In genomic region chr12:86234309-86234708, GRCh38 we compare ENCODE assay signal across 18 cellular contexts. TPM values are rescaled to one million over a fixed set of nuclear protein-coding genes. Genes with fewer than 3 reads are reported as not detected.
DNase-seq lines count a peak whose midpoint lies in the region; ATAC-seq, FAIRE-seq and TF ChIP-seq lines count a peak whose summit lies in the region.
"Had no signal": no experiment of that assay in that cellular context is flagged by ENCODE, and none has a peak within 500 bp of the region (broad histone marks: within the 10 kb centered on the region; RNA-seq: fewer than 3 reads in every experiment).

No MANE protein-coding gene starts in this region.

- H2BK15ac ChIP-seq in IMR-90 (ENCODE audit: low read depth, low read length), result no peak overlapping the region

- intact Hi-C loops in IMR-90 (cut with micrococcal nuclease) (no loop called here), K562 (cut with micrococcal nuclease) (no loop called here)

- ATAC-seq in IMR-90 (ENCODE audit: low read depth), result no peak
- no peak for ATAC-seq in K562
- ATAC-seq in GM21515 (IDR thresholded peaks at IDR 0.05; ENCODE audit: unreplicated experiment), result no peak
- no peak for ATAC-seq in HG02798 (IDR thresholded peaks at IDR 0.05; ENCODE audit: poor library complexity, unreplicated experiment)

- in situ Hi-C loops in IMR-90 (cut with MboI; ENCODE audit: low sequenced_read_pairs), result no loop called here
- in situ Hi-C loops in K562 (cut with MboI), result no loop called here

- H3K9me3 ChIP-seq in IMR-90 (ENCODE audit: control insufficient read depth, insufficient read depth, low read length), result no peaks in the 10 kb centered on the region
- no peaks in the 10 kb centered on the region for H3K9me3 ChIP-seq in K562 (replicated peaks; ENCODE audit: control insufficient read depth, insufficient read depth, low read depth, low read length)
- H3K9me3 ChIP-seq in smooth muscle cell (replicated peaks; ENCODE audit: low read depth), result no peaks in the 10 kb centered on the region
- H3K9me3 ChIP-seq: SJCRH30 had no signal

- no peak overlapping the region for H3K23ac ChIP-seq in IMR-90 (ENCODE audit: low read depth, low read length)

- H3K4me1 ChIP-seq in IMR-90 (ENCODE audit: control insufficient read depth, insufficient read depth, low read length) (no peaks in the 10 kb centered on the region), K562 (replicated peaks in 1 of 2; ENCODE audit: control insufficient read depth in 2 of 2, insufficient read depth in 2 of 2, low read length in 2 of 2) (no peaks in the 10 kb centered on the region), smooth muscle cell (ENCODE audit: low read depth) (no peaks in the 10 kb centered on the region)
- H3K4me1 ChIP-seq: SJCRH30 had no signal

- H2BK120ac ChIP-seq in IMR-90 (ENCODE audit: low read depth, low read length), result no peak overlapping the region

- H4K20me1 ChIP-seq in IMR-90 (ENCODE audit: insufficient read depth, low read length), result no peaks in the 10 kb centered on the region
- no peaks in the 10 kb centered on the region for H4K20me1 ChIP-seq in K562 (replicated peaks; ENCODE audit: control insufficient read depth, insufficient read depth, low read length)
- H4K20me1 ChIP-seq in smooth muscle cell (ENCODE audit: low read depth), result no peaks in the 10 kb centered on the region

- no peak overlapping the region for H2BK20ac ChIP-seq in IMR-90 (ENCODE audit: low read depth, low read length)

- DNase-seq in Ammon's horn (ENCODE audit: low spot score) (peak; percentile 13), IMR-90 (no peak), K562 (ENCODE audit: extremely low read depth in 1 of 4, low spot score in 3 of 4) (no peak), medulla oblongata (ENCODE audit: extremely low spot score) (peak; percentile 30), smooth muscle cell (lab: John Stamatoyannopoulos, UW; ENCODE audit: unreplicated experiment) (no peak)
- DNase-seq: Calu3; CD4-positive, alpha-beta memory T cell; DMS79; GOT3; Kasumi-1; NCI-H1105; NCI-H1930; NCI-H748 treated with DMSO at 0.1 percent for 48 hours; SJCRH30; T-helper 2 cell had no signal

- no peaks in the 10 kb centered on the region for H3K79me1 ChIP-seq in IMR-90 (ENCODE audit: low read depth in 1 of 2, low read length in 2 of 2)

- POLR2A ChIA-PET in IMR-90 (lab: Charles Lee; ENCODE audit: unreplicated experiment) (no interaction called here), K562 (lab: Yijun Ruan, JAX) (no interaction called here)

- H3K27me3 ChIP-seq in IMR-90 (ENCODE audit: control insufficient read depth, insufficient read depth, low read length) (no peaks in the 10 kb centered on the region), K562 (ENCODE audit: control insufficient read depth in 2 of 2, insufficient read depth in 2 of 2, low read length in 2 of 2) (no peaks in the 10 kb centered on the region), smooth muscle cell (ENCODE audit: low read depth) (no peaks in the 10 kb centered on the region)
- H3K27me3 ChIP-seq: SJCRH30 had no signal

- H3K36me3 ChIP-seq in IMR-90 (ENCODE audit: control insufficient read depth, insufficient read depth, low read length), result no peaks in the 10 kb centered on the region
- H3K36me3 ChIP-seq in K562 (ENCODE audit: control insufficient read depth, insufficient read depth, low read length), result no peaks in the 10 kb centered on the region
- H3K36me3 ChIP-seq in smooth muscle cell (ENCODE audit: low read depth), result no peaks in the 10 kb centered on the region
- H3K36me3 ChIP-seq: SJCRH30 had no signal

- H3K4me3 ChIP-seq in IMR-90 (ENCODE audit: insufficient read depth, low read depth, low read length) (no peak overlapping the region), K562 (no peak overlapping the region), smooth muscle cell (no peak overlapping the region)
- H3K4me3 ChIP-seq: SJCRH30 had no signal

- no peak overlapping the region for H3K18ac ChIP-seq in IMR-90 (ENCODE audit: low read depth, low read length)

- H3K9ac ChIP-seq in IMR-90 (ENCODE audit: low read depth, low read length), result no peak overlapping the region
- H3K9ac ChIP-seq in K562 (ENCODE audit: insufficient read depth in 1 of 2, low read depth in 2 of 2, low read length in 2 of 2), result no peak overlapping the region
- H3K9ac ChIP-seq in smooth muscle cell (ENCODE audit: low read depth), result no peak overlapping the region

- no peak for FAIRE-seq in K562 (lab: Jason Lieb, UNC)

- no peak overlapping the region for H2AK9ac ChIP-seq in IMR-90 (replicated peaks; ENCODE audit: low read depth, low read length, poor library complexity)

- TF ChIP-seq CTCF in IMR-90 (conservative IDR thresholded peaks at IDR 0.05; ENCODE audit: low read depth, low read length) (no peak), K562 (IDR thresholded peaks at IDR 0.05 in 2 of 3, conservative IDR thresholded peaks at IDR 0.05 in 1 of 3; ENCODE audit: insufficient read depth in 2 of 3, low read depth in 1 of 3, low read length in 3 of 3) (no peak), smooth muscle cell (IDR thresholded peaks at IDR 0.05; ENCODE audit: borderline replicate concordance, insufficient read depth, poor library complexity, severe bottlenecking) (no peak)

- no peak overlapping the region for H2AK5ac ChIP-seq in IMR-90 (ENCODE audit: low read depth, low read length)

- H4K8ac ChIP-seq in IMR-90 (ENCODE audit: low read depth in 2 of 2, low read length in 2 of 2), result no peak overlapping the region

- no peaks in the 10 kb centered on the region for H3K79me2 ChIP-seq in K562 (ENCODE audit: control insufficient read depth, insufficient read depth, low read length)
- no peaks in the 10 kb centered on the region for H3K79me2 ChIP-seq in smooth muscle cell (ENCODE audit: low read depth)

- H3K14ac ChIP-seq in IMR-90 (replicated peaks; ENCODE audit: low read depth, low read length), result no peak overlapping the region

- dilution Hi-C loops in IMR-90 (cut with HindIII; ENCODE audit: low sequenced_read_pairs, unreplicated experiment), result no loop called here

- no TSS peak for BruUV-seq in IMR-90 (replicated peaks; lab: Mats Ljungman, UMichigan)
- no TSS peak for BruUV-seq in K562 (replicated peaks; lab: Mats Ljungman, UMichigan)

- H3K56ac ChIP-seq in IMR-90 (ENCODE audit: extremely low read depth, insufficient read depth, low read length), result no peak overlapping the region; the same call in 1 of the 2 replicates

- TF ChIP-seq RAD21 in IMR-90 (IDR thresholded peaks at IDR 0.05; ENCODE audit: low read length) (no peak), K562 (CRISPR knock-in tag; conservative IDR thresholded peaks at IDR 0.05 in 1 of 2, IDR thresholded peaks at IDR 0.05 in 1 of 2) (no peak)

- no peak overlapping the region for H3K4ac ChIP-seq in IMR-90 (ENCODE audit: low read depth, low read length)

- no peak overlapping the region for H2BK5ac ChIP-seq in IMR-90 (ENCODE audit: low read depth, low read length, poor library complexity, severe bottlenecking)

- H3K9me1 ChIP-seq in IMR-90 (ENCODE audit: insufficient read depth, low read length), result no peaks in the 10 kb centered on the region
- no peaks in the 10 kb centered on the region for H3K9me1 ChIP-seq in K562 (ENCODE audit: control insufficient read depth, insufficient read depth, low read length)

- CTCF ChIA-PET in IMR-90 (lab: Yijun Ruan, JAX), result no interaction called here
- CTCF ChIA-PET in K562 (lab: Yijun Ruan, JAX; ENCODE audit: low intra/inter-chr PET ratio), result no interaction called here

- no peak overlapping the region for H4K5ac ChIP-seq in IMR-90 (ENCODE audit: low read depth, low read length)

- H3K4me2 ChIP-seq in IMR-90 (ENCODE audit: low read depth, low read length) (no peak overlapping the region), K562 (ENCODE audit: insufficient read depth, low read length) (no peak overlapping the region), smooth muscle cell (no peak overlapping the region)

- no peaks in the 10 kb centered on the region for H3F3A ChIP-seq in smooth muscle cell (ENCODE audit: low read depth)

- TF ChIP-seq POLR2A in IMR-90 (IDR thresholded peaks at IDR 0.05; ENCODE audit: low read depth, low read length) (no peak), K562 (conservative IDR thresholded peaks at IDR 0.05) (no peak)

- WGBS in IMR-90 (ENCODE audit: extremely low coverage in 2 of 2, insufficient read length in 1 of 2), 2 experiments, result no CpG with 5 or more reads among the region's 2 CpGs
- WGBS in K562 (ENCODE audit: insufficient coverage, low coverage, missing lambda C conversion rate), result 0% methylated on average over 2 of the region's 2 CpGs
- WGBS in smooth muscle cell (ENCODE audit: low lambda C conversion rate), result 88% methylated on average over 2 of the region's 2 CpGs

- no peak overlapping the region for H3K27ac ChIP-seq in IMR-90 (ENCODE audit: insufficient read depth, low read length)
- H3K27ac ChIP-seq in K562 (ENCODE audit: extremely low read depth, low read depth, low read length), result no peak overlapping the region
- H3K27ac ChIP-seq in smooth muscle cell (ENCODE audit: low read depth), result no peak overlapping the region
- H3K27ac ChIP-seq: SJCRH30 had no signal

- no peak overlapping the region for H4K91ac ChIP-seq in IMR-90 (ENCODE audit: insufficient read depth, low read depth, low read length)

- TF ChIP-seq EP300 in K562 (IDR thresholded peaks at IDR 0.05; ENCODE audit: low read length), result no peak

- H2AFZ ChIP-seq in IMR-90 (replicated peaks; ENCODE audit: low read length, poor library complexity) (no peak overlapping the region), K562 (ENCODE audit: low read depth, low read length) (no peak overlapping the region), smooth muscle cell (ENCODE audit: low read depth) (no peak overlapping the region)

RNA-seq across cellular contexts. Expression of gene MGAT4C, which starts 21.9 kb away (rescaled TPM):
- total RNA-seq in IMR-90 (2012; rRNA removed) (not detected in 2 replicates), K562 (2014; rRNA removed) (not detected in 2 replicates), K562 (2014; rRNA removed; fragmentation: Illumina TruSeq; extraction: Trizol) (not detected in 2 replicates), K562 (2015; rRNA removed; fragmentation: Illumina TruSeq; extraction: Trizol) (not detected in 2 replicates), K562 (2021) (not detected in 2 replicates), smooth muscle cell (0.22 and 0.36 TPM in 2 replicates)
- polyA plus RNA-seq in IMR-90 (2012; rRNA removed) (not detected in 2 replicates), K562 (2011; rRNA removed) (not detected in 2 replicates), K562 (2014; fragmentation: Illumina TruSeq; extraction: Trizol) (not detected in 2 replicates), K562 (2014; fragmentation: Nextera tagmentation; extraction: Ambion mirVana) (not detected), K562 (2014; rRNA removed) (not detected in 2 replicates), smooth muscle cell (1.3 TPM in 1 of 2 replicates, not detected in the other)
- not detected in 2 replicates for polyA plus RNA-seq in IMR-90 (2012; cell fraction: cytosol; rRNA removed)
- not detected in 2 replicates for polyA plus RNA-seq in IMR-90 (2012; cell fraction: nucleus; rRNA removed; ENCODE audit: low replicate concordance)
- not detected in 2 replicates for total RNA-seq in K562 (2011; cell fraction: chromatin; rRNA removed; ENCODE audit: low replicate concordance)
- not detected in 2 replicates for total RNA-seq in K562 (2011; cell fraction: nucleolus; rRNA removed)
- total RNA-seq in K562 (2011; cell fraction: nucleoplasm; rRNA removed), result not detected in 2 replicates
- not detected in 2 replicates for polyA plus RNA-seq in K562 (2011; cell fraction: cytosol; rRNA removed)
- polyA plus RNA-seq in K562 (2011; cell fraction: nucleus; rRNA removed), result not detected in 2 replicates
- polyA plus RNA-seq in K562 (2012), result not detected in 2 replicates
- polyA minus RNA-seq in K562 (2011; rRNA and poly(A)+ RNA removed), result not detected in 2 replicates
- not detected in 2 replicates for polyA minus RNA-seq in K562 (2011; cell fraction: cytosol; rRNA and poly(A)+ RNA removed)
- not detected in 2 replicates for polyA minus RNA-seq in K562 (2011; cell fraction: nucleus; rRNA and poly(A)+ RNA removed)
- total RNA-seq: Calu3; CD4-positive, alpha-beta memory T cell had no signal
- polyA plus RNA-seq: BJ; CD4-positive, alpha-beta memory T cell had no signal

Comparison
In these comparisons a context has a peak if more than half of its experiments do, and no peak if none do; other contexts are left out.
1. DNase-seq: peak in Ammon's horn (single experiment) and medulla oblongata (single experiment); none in IMR-90 (single experiment), K562 (0 of 4) and smooth muscle cell (single experiment).